In the genomic region with DNA sequence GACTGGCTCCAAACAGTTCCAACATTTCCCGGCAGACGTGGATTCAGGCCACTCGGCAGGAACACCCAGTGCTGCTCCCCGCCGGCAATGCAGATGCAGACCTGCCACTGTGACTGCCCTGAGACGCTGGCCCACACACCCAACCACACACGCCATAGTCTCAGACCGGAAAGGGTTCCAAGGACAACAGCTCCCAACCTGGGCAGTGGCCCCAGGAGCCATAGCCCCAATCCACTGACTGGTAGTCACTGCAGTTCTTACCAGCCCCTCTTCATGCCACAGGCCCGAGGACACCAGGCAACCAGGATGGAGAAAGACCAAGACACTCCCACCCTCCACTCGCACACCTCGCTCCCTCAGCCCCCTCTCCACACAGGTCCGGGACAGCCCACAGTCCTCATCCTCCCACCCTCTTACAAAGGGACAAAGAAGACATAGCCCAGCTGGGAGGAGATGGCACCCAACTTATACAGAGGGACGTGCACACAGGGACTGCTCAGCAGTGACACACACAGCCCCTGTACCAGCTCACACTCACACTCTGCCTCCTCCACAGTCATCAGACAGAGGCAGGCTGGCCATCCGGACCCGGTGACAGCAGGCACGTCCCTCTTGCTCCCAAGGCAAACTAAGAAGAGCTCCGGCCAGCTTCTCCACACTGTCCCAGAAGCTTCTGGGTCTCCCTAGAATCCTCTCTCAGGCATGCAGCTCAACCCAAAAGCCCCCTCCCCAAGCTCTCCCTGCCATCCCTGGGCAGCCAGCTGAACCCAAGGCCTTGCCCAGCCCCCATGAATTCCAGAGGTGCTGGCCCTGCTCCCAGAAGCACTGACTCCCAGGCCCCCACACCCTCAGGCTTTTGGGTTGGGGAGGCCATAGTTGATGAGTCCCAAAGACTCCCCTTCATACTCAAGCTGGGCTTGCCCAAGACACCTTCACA, we compare ENCODE assay signal across 30 cellular contexts. TPM values are rescaled to one million over a fixed set of nuclear protein-coding genes. Genes with fewer than 3 reads are reported as not detected.
DNase-seq lines count a peak whose midpoint lies in the region; ATAC-seq and TF ChIP-seq lines count a peak whose summit lies in the region.
"Had no signal": no experiment of that assay in that cellular context is flagged by ENCODE, and none has a peak within 500 bp of the region (broad histone marks: within the 10 kb centered on the region; RNA-seq: fewer than 3 reads in every experiment).

No MANE protein-coding gene starts in this region.

- H4K5ac ChIP-seq in mesendoderm (ENCODE audit: low read length), result no peak overlapping the region

- H3K9ac ChIP-seq in mesendoderm (ENCODE audit: low read length), result no peak overlapping the region
- no peak overlapping the region for H3K9ac ChIP-seq in neural progenitor cell

- H3K4ac ChIP-seq in mesendoderm (ENCODE audit: low read depth, low read length), result no peak overlapping the region

- H3K4me3 Mint-ChIP-seq in neural progenitor cell, result no peak overlapping the region
- H3K4me3 Mint-ChIP-seq in CD8-positive, alpha-beta T cell, result no peak overlapping the region
- H3K4me3 Mint-ChIP-seq: activated CD8-positive, alpha-beta T cell treated with anti-CD3 and anti-CD28 coated beads for 36 hours; activated naive CD4-positive, alpha-beta T cell treated with anti-CD3 and anti-CD28 coated beads for 36 hours; naive thymus-derived CD4-positive, alpha-beta T cell; T-helper 2 cell treated with Interferon-gamma antibody and Interleukin-4, amounts not matched to agents 5 μg/mL and 100 μg/mL, for 36 hours had no signal

- H4K20me1 ChIP-seq in neural progenitor cell (ENCODE audit: low read depth), result peaks cover 3% of the 10 kb centered on the region

- H3K9me3 ChIP-seq in sigmoid colon (no peaks in the 10 kb centered on the region), neural progenitor cell (ENCODE audit: low read depth) (no peaks in the 10 kb centered on the region)
- H3K9me3 ChIP-seq in CD8-positive, alpha-beta T cell (ENCODE audit: low read length), result no peaks in the 10 kb centered on the region
- H3K9me3 ChIP-seq: body of pancreas, gastrocnemius medialis, MG63, thoracic aorta had no signal

- H3K56ac ChIP-seq in mesendoderm (ENCODE audit: low read length), result peak overlapping the region; percentile 7

- H3K23ac ChIP-seq in mesendoderm (ENCODE audit: low read length), result no peak overlapping the region

- CTCF ChIA-PET in CD8-positive, alpha-beta T cell (lab: Charles Lee), result interaction anchor here (1.6 to 2.9 kb wide), 3 partner anchors 10 to 65 kb away, joined by 4 to 10 read pairs (median 6); no protein-coding TSS in a partner anchor

- peaks cover 13% of the 10 kb centered on the region for H3K27me3 Mint-ChIP-seq in neural progenitor cell (ENCODE audit: insufficient read depth, low read depth)
- peaks cover 23% of the 10 kb centered on the region for H3K27me3 Mint-ChIP-seq in CD8-positive, alpha-beta T cell (ENCODE audit: low read depth)

- no peak overlapping the region for H2BK120ac ChIP-seq in mesendoderm (ENCODE audit: low read depth, low read length)

- H3K9me3 Mint-ChIP-seq in neural progenitor cell, result no peaks in the 10 kb centered on the region
- no peaks in the 10 kb centered on the region for H3K9me3 Mint-ChIP-seq in CD8-positive, alpha-beta T cell
- H3K9me3 Mint-ChIP-seq: activated CD8-positive, alpha-beta T cell treated with anti-CD3 and anti-CD28 coated beads for 36 hours; activated naive CD4-positive, alpha-beta T cell treated with anti-CD3 and anti-CD28 coated beads for 36 hours; CD4-positive, alpha-beta memory T cell; naive thymus-derived CD4-positive, alpha-beta T cell; T-helper 2 cell treated with Interferon-gamma antibody and Interleukin-4, amounts not matched to agents 5 μg/mL and 100 μg/mL, for 36 hours had no signal

- H2AFZ ChIP-seq in neural progenitor cell (replicated peaks), result no peak overlapping the region
- H2AFZ ChIP-seq: PC-9 had no signal

- H3K27me3 ChIP-seq in mesendoderm (ENCODE audit: insufficient read depth, low read length, poor library complexity) (no peaks in the 10 kb centered on the region), sigmoid colon (no peaks in the 10 kb centered on the region), neural progenitor cell (no peaks in the 10 kb centered on the region)
- peaks cover 10% of the 10 kb centered on the region for H3K27me3 ChIP-seq in CD8-positive, alpha-beta T cell (ENCODE audit: insufficient read depth, low read length)
- H3K27me3 ChIP-seq: body of pancreas, gastrocnemius medialis, MG63 had no signal

- H3K18ac ChIP-seq in mesendoderm (ENCODE audit: low read length), result no peak overlapping the region

- H3K27ac Mint-ChIP-seq in neural progenitor cell, result no peak overlapping the region
- no peak overlapping the region for H3K27ac Mint-ChIP-seq in CD8-positive, alpha-beta T cell
- H3K27ac Mint-ChIP-seq: activated CD8-positive, alpha-beta T cell treated with anti-CD3 and anti-CD28 coated beads for 36 hours; activated naive CD4-positive, alpha-beta T cell treated with anti-CD3 and anti-CD28 coated beads for 36 hours; CD4-positive, alpha-beta memory T cell; naive thymus-derived CD4-positive, alpha-beta T cell; T-helper 2 cell treated with Interferon-gamma antibody and Interleukin-4, amounts not matched to agents 5 μg/mL and 100 μg/mL, for 36 hours had no signal

- no peak for TF ChIP-seq POLR2A in NB4 (IDR thresholded peaks at IDR 0.05; ENCODE audit: extremely low read depth, insufficient read length)
- peak; percentile 13 for TF ChIP-seq POLR2A in erythroblast (IDR thresholded peaks at IDR 0.05; ENCODE audit: low read length)
- TF ChIP-seq POLR2A in sigmoid colon (IDR thresholded peaks at IDR 0.05), result no peak

- no peak for ATAC-seq in CD8-positive, alpha-beta T cell
- ATAC-seq: activated CD8-positive, alpha-beta T cell treated with anti-CD3 and anti-CD28 coated beads for 36 hours; body of pancreas; gastrocnemius medialis; naive thymus-derived CD4-positive, alpha-beta T cell; stimulated activated naive CD8-positive, alpha-beta T cell treated with anti-CD3 and anti-CD28 coated beads, Interleukin-15, Interleukin-2, amounts not matched to agents 100 U/mL and 50 U/mL, for 24 hours had no signal

- H3K27ac ChIP-seq in mesendoderm (ENCODE audit: low read depth, low read length), result no peak overlapping the region
- H3K27ac ChIP-seq in sigmoid colon, result peak overlapping the region in 3 of 4 donors; percentile 90 to 97 (median 94)
- H3K27ac ChIP-seq in neural progenitor cell, result no peak overlapping the region
- H3K27ac ChIP-seq in CD8-positive, alpha-beta T cell (ENCODE audit: low read depth, low read length), result no peak overlapping the region
- H3K27ac ChIP-seq: body of pancreas, dorsolateral prefrontal cortex, gastrocnemius medialis, PC-9, skin epidermis, thoracic aorta had no signal

- H3F3A ChIP-seq in neural progenitor cell (ENCODE audit: low read depth), result no peaks in the 10 kb centered on the region

- intact Hi-C loops in sigmoid colon (cut with DNase I), result no loop called here
- intact Hi-C loops in CD8-positive, alpha-beta T cell (cut with DNase I, micrococcal nuclease), result no loop called here

- no peak overlapping the region for H4K8ac ChIP-seq in mesendoderm (ENCODE audit: low read depth, low read length)

- H3K79me1 ChIP-seq in mesendoderm (ENCODE audit: low read length), result no peaks in the 10 kb centered on the region

- POLR2A ChIA-PET in CD8-positive, alpha-beta T cell (lab: Charles Lee), result interaction anchor here (0.6 kb wide), 1 partner anchor 1763 kb away, joined by 6 read pairs; no protein-coding TSS in a partner anchor

- TF ChIP-seq EP300 in sigmoid colon (IDR thresholded peaks at IDR 0.05), result no peak

- peaks cover 3% of the 10 kb centered on the region for H3K36me3 Mint-ChIP-seq in neural progenitor cell
- no peaks in the 10 kb centered on the region for H3K36me3 Mint-ChIP-seq in CD8-positive, alpha-beta T cell

- H2BK15ac ChIP-seq in mesendoderm (replicated peaks; ENCODE audit: low read depth), result no peak overlapping the region

- H3K4me1 ChIP-seq in mesendoderm (ENCODE audit: control insufficient read depth, low read depth, low read length), result peaks cover 11% of the 10 kb centered on the region
- peaks cover 0 to 90% (median 74%) of the 10 kb centered on the region in 4 donors for H3K4me1 ChIP-seq in sigmoid colon
- peaks cover 21% of the 10 kb centered on the region for H3K4me1 ChIP-seq in neural progenitor cell
- no peaks in the 10 kb centered on the region for H3K4me1 ChIP-seq in CD8-positive, alpha-beta T cell (ENCODE audit: insufficient read depth, low read length)

- peaks cover 28% of the 10 kb centered on the region for H3K4me1 Mint-ChIP-seq in neural progenitor cell
- peaks cover 9% of the 10 kb centered on the region for H3K4me1 Mint-ChIP-seq in CD8-positive, alpha-beta T cell (ENCODE audit: low read depth)

- no peak overlapping the region for H2AK5ac ChIP-seq in mesendoderm (ENCODE audit: low read length)

- H3K79me2 ChIP-seq in mesendoderm (ENCODE audit: control insufficient read depth, insufficient read depth, low read length), result no peaks in the 10 kb centered on the region
- no peaks in the 10 kb centered on the region for H3K79me2 ChIP-seq in neural progenitor cell (ENCODE audit: low read depth)

- H3K4me3 ChIP-seq in NB4 (ENCODE audit: low read depth, low read length), result peak overlapping the region; percentile 49
- no peak overlapping the region for H3K4me3 ChIP-seq in mesendoderm (ENCODE audit: low read length)
- peak overlapping the region; percentile 18 to 59 (median 37) for H3K4me3 ChIP-seq in sigmoid colon
- no peak overlapping the region for H3K4me3 ChIP-seq in neural progenitor cell
- no peak overlapping the region for H3K4me3 ChIP-seq in CD8-positive, alpha-beta T cell (ENCODE audit: low read depth, low read length)
- H3K4me3 ChIP-seq: body of pancreas, dorsolateral prefrontal cortex, gastrocnemius medialis, MG63, PC-9, skin epidermis, thoracic aorta had no signal

- no peak for TF ChIP-seq CTCF in NB4 (IDR thresholded peaks at IDR 0.05; ENCODE audit: low read depth, low read length)
- TF ChIP-seq CTCF in sigmoid colon (IDR thresholded peaks at IDR 0.05), result no peak
- TF ChIP-seq CTCF in neural progenitor cell (IDR thresholded peaks at IDR 0.05), result no peak
- no peak for TF ChIP-seq CTCF in CD8-positive, alpha-beta T cell (IDR thresholded peaks at IDR 0.05)

- no CpG with 5 or more reads among the region's 17 CpGs for WGBS in mesendoderm (ENCODE audit: extremely low coverage, insufficient coverage, low lambda C conversion rate)
- WGBS in sigmoid colon, 2 donors, result 89 to 93% methylated on average over 17 of the region's 17 CpGs

- DNase-seq in NB4 (ENCODE audit: low read depth), result no peak
- peak in 1 of 2 experiments; percentile 54 for DNase-seq in erythroblast (lab: John Stamatoyannopoulos, UW)
- no peak for DNase-seq in mesendoderm
- DNase-seq in sigmoid colon, result peak; percentile 75
- DNase-seq in hypothalamus (lab: John Stamatoyannopoulos, UW), result no peak
- no peak for DNase-seq in neural progenitor cell (ENCODE audit: low spot score)
- DNase-seq in effector CD8-positive, alpha-beta T cell (lab: John Stamatoyannopoulos, UW), result no peak
- no peak for DNase-seq in CD8-positive, alpha-beta T cell
- DNase-seq: activated CD4-positive, alpha-beta T cell treated with anti-CD3 and anti-CD28 coated beads for 1 hour; activated CD8-positive, alpha-beta T cell treated with anti-CD3 and anti-CD28 coated beads for 36 hours; activated naive CD4-positive, alpha-beta T cell treated with anti-CD3 and anti-CD28 coated beads for 36 hours; AML-193; body of pancreas; CD4-positive, alpha-beta memory T cell; cerebellar nuclear complex; gastrocnemius medialis; GOT3; hippocampal formation; KG1; MG63; naive thymus-derived CD4-positive, alpha-beta T cell; NCI-H2081; NCI-H69; PC-9; SHP77; stimulated activated naive CD8-positive, alpha-beta T cell treated with anti-CD3 and anti-CD28 coated beads, Interleukin-15, Interleukin-2, amounts not matched to agents 100 U/mL and 50 U/mL, for 24 hours had no signal

- H2BK5ac ChIP-seq in mesendoderm (ENCODE audit: low read length), result no peak overlapping the region

- no peaks in the 10 kb centered on the region for H3K36me3 ChIP-seq in mesendoderm (ENCODE audit: control insufficient read depth, insufficient read depth, low read length)
- peaks cover 18 to 43% (median 26%) of the 10 kb centered on the region in 4 donors for H3K36me3 ChIP-seq in sigmoid colon
- H3K36me3 ChIP-seq in neural progenitor cell, result no peaks in the 10 kb centered on the region
- H3K36me3 ChIP-seq in CD8-positive, alpha-beta T cell (ENCODE audit: insufficient read depth, low read length), result no peaks in the 10 kb centered on the region
- H3K36me3 ChIP-seq: gastrocnemius medialis, MG63, thoracic aorta had no signal

- H3K4me2 ChIP-seq in mesendoderm (ENCODE audit: low read length) (no peak overlapping the region), neural progenitor cell (no peak overlapping the region)
- H3K4me2 ChIP-seq: PC-9 had no signal

RNA-seq across cellular contexts. Expression of a gene that starts 24.8 kb away (rescaled TPM):
- 0.93 TPM for polyA plus RNA-seq in mesendoderm (2013, experiment 1 of 2)
- polyA plus RNA-seq in mesendoderm (2013, experiment 2 of 2), result 0.73 TPM
- total RNA-seq in sigmoid colon, result 100 to 1,000 TPM in 1 of 4 donors, 10 to 100 TPM in 3; 40.6 to 107 (median 85.2) TPM
- 1 to 10 TPM in 2 of 3 donors, under 1 TPM in 1; 0.46 to 7.3 (median 1.2) TPM for polyA plus RNA-seq in sigmoid colon
- 2.6 and 11.1 TPM in 2 replicates for total RNA-seq in neural progenitor cell (ENCODE audit: low replicate concordance)
- under 1 TPM; 0.90 to 0.97 TPM for total RNA-seq in CD8-positive, alpha-beta T cell

RNA-seq across cellular contexts. Expression of a gene that starts 37.5 kb away (rescaled TPM):
- polyA plus RNA-seq in mesendoderm (2013, experiment 1 of 2), result 2.6 TPM
- polyA plus RNA-seq in mesendoderm (2013, experiment 2 of 2), result 2.6 TPM
- total RNA-seq in sigmoid colon, result 1 to 10 TPM; 1.3 to 7.2 (median 2.9) TPM
- 1 to 10 TPM in 2 of 3 donors, under 1 TPM in 1; 0.23 to 6.1 (median 1.2) TPM for polyA plus RNA-seq in sigmoid colon
- 1.3 and 11.0 TPM in 2 replicates for total RNA-seq in neural progenitor cell (ENCODE audit: low replicate concordance)
- 1 to 10 TPM; 1.1 to 1.4 TPM for total RNA-seq in CD8-positive, alpha-beta T cell

Comparison
In these comparisons a context has a peak if more than half of its experiments do, and no peak if none do; other contexts are left out.
1. H3K4me3 ChIP-seq: peak in NB4 (single experiment) and sigmoid colon (4 of 4); none in mesendoderm (single experiment), neural progenitor cell (single experiment) and CD8-positive, alpha-beta T cell (single experiment).
2. H3K27ac ChIP-seq: peak in sigmoid colon (3 of 4); none in mesendoderm (single experiment), neural progenitor cell (single experiment) and CD8-positive, alpha-beta T cell (single experiment).